ENCODE assay signal across 16 cellular contexts in genomic region chr1:214458541-214458940, GRCh38.
"Had no signal": no experiment of that assay in that cellular context is flagged by ENCODE, and none has a peak within 500 bp of the region (broad histone marks: within the 10 kb centered on the region; RNA-seq: fewer than 3 reads in every experiment).

No MANE protein-coding gene starts in this region.

- DNase-seq: activated CD4-positive, alpha-beta T cell treated with anti-CD3 and anti-CD28 coated beads, Interleukin-2, amount 50 U/mL, for 1 hour; activated naive CD8-positive, alpha-beta T cell treated with anti-CD3 and anti-CD28 coated beads for 36 hours; amniotic stem cell; body of pancreas; foreskin fibroblast; left cardiac atrium; naive thymus-derived CD8-positive, alpha-beta T cell; retina; stimulated activated CD4-positive, alpha-beta T cell treated with anti-CD3 and anti-CD28 coated beads, Interleukin-12 subunit alpha, Interleukin-12 subunit beta, amount 100 ng/mL, for 4 hours; stimulated activated CD4-positive, alpha-beta T cell treated with anti-CD3 and anti-CD28 coated beads, Interleukin-1b, Interleukin-23, amount 100 ng/mL, for 48 hours; stimulated activated CD8-positive, alpha-beta memory T cell treated with anti-CD3 and anti-CD28 coated beads, Interleukin-4, amount 100 ng/mL, for 48 hours; stimulated activated naive CD4-positive, alpha-beta T cell; thyroid gland had no signal

- H3K4me1 ChIP-seq: parathyroid adenoma had no signal

- ATAC-seq: activated CD4-positive, CD25-positive, alpha-beta regulatory T cell treated with anti-CD3 and anti-CD28 coated beads, Interleukin-2, amount 50 U/mL, for 24 hours; body of pancreas; left cardiac atrium; naive thymus-derived CD8-positive, alpha-beta T cell had no signal

- H3K27ac ChIP-seq: body of pancreas, hepatocyte, parathyroid adenoma, thyroid gland had no signal

- H3K36me3 ChIP-seq: thyroid gland had no signal

- H3K9me3 ChIP-seq: body of pancreas, thyroid gland had no signal

- H3K4me3 ChIP-seq: body of pancreas, hepatocyte, thyroid gland had no signal

- H3K27me3 ChIP-seq: body of pancreas, hepatocyte, thyroid gland had no signal
